ENCODE assay signal across 12 cellular contexts in genomic region chr10:6300784-6301180, GRCh38.
A peak's percentile ranks its signal among the peaks of the same experiment; 100 is the strongest.
DNase-seq lines count a peak whose midpoint lies in the region; ATAC-seq and TF ChIP-seq lines count a peak whose summit lies in the region.
"Had no signal": no experiment of that assay in that cellular context is flagged by ENCODE, and none has a peak within 500 bp of the region (broad histone marks: within the 10 kb centered on the region; RNA-seq: fewer than 3 reads in every experiment).

No MANE protein-coding gene starts in this region.

- no peaks in the 10 kb centered on the region for H3K9me3 ChIP-seq in CD8-positive, alpha-beta T cell (ENCODE audit: low read length)
- H3K9me3 ChIP-seq in KOPT-K1 (ENCODE audit: insufficient read depth, low read length, poor library complexity, severe bottlenecking), result no peaks in the 10 kb centered on the region
- H3K9me3 ChIP-seq in ascending aorta, result no peaks in the 10 kb centered on the region

- peaks cover 23% of the 10 kb centered on the region for H3K4me1 Mint-ChIP-seq in CD8-positive, alpha-beta T cell (ENCODE audit: low read depth)
- peaks cover 39% of the 10 kb centered on the region for H3K4me1 Mint-ChIP-seq in osteocyte (ENCODE audit: unreplicated experiment)

- peaks cover 17% of the 10 kb centered on the region for H3K4me1 ChIP-seq in CD8-positive, alpha-beta T cell (ENCODE audit: insufficient read depth, low read length)
- peaks cover 19 to 41% of the 10 kb centered on the region in 2 donors for H3K4me1 ChIP-seq in ascending aorta

- no peak for ATAC-seq in CD8-positive, alpha-beta T cell
- no peak for ATAC-seq in GM21360 (IDR thresholded peaks at IDR 0.05; ENCODE audit: unreplicated experiment)
- ATAC-seq in GM21576 (IDR thresholded peaks at IDR 0.05; ENCODE audit: unreplicated experiment), result no peak
- ATAC-seq in GM21390 (IDR thresholded peaks at IDR 0.05; ENCODE audit: unreplicated experiment), result no peak
- no peak for ATAC-seq in HG03108 (IDR thresholded peaks at IDR 0.05; ENCODE audit: unreplicated experiment)

- no peak overlapping the region for H3K27ac ChIP-seq in CD8-positive, alpha-beta T cell (ENCODE audit: low read depth, low read length)
- H3K27ac ChIP-seq in KOPT-K1 (ENCODE audit: low read depth, low read length, poor library complexity, severe bottlenecking) (peak overlapping the region; percentile 1), ascending aorta (peak overlapping the region; percentile 23 to 45)
- H3K27ac ChIP-seq: foreskin keratinocyte had no signal

- POLR2A ChIA-PET in CD8-positive, alpha-beta T cell (lab: Charles Lee), result interaction anchor here (0.6 to 2.4 kb wide), 5 partner anchors 11 to 98 kb away, joined by 3 to 7 read pairs (median 3); partner anchors contain the start of gene PFKFB3

- CTCF ChIA-PET in CD8-positive, alpha-beta T cell (lab: Charles Lee), result interaction anchor here (0.6 to 2.5 kb wide), 6 partner anchors 9 to 190 kb away, joined by 3 to 10 read pairs (median 4); no protein-coding TSS in a partner anchor

- no peak overlapping the region for H3K4me3 ChIP-seq in CD8-positive, alpha-beta T cell (ENCODE audit: low read depth, low read length)
- H3K4me3 ChIP-seq in ascending aorta, result no peak overlapping the region
- H3K4me3 ChIP-seq: coronary artery, PC-9 had no signal

- intact Hi-C loops in CD8-positive, alpha-beta T cell (cut with DNase I, micrococcal nuclease), result loop anchor here (1.0 to 5.0 kb wide), 3 partner anchors 9 to 42 kb away; no protein-coding TSS in a partner anchor
- intact Hi-C loops in ascending aorta (cut with DNase I), result no loop called here

- peak overlapping the region; percentile 54 for H3K4me3 Mint-ChIP-seq in CD8-positive, alpha-beta T cell
- no peak overlapping the region for H3K4me3 Mint-ChIP-seq in osteocyte (ENCODE audit: unreplicated experiment)

- H3K36me3 Mint-ChIP-seq in CD8-positive, alpha-beta T cell, result no peaks in the 10 kb centered on the region
- H3K36me3 Mint-ChIP-seq in osteocyte (ENCODE audit: unreplicated experiment), result no peaks in the 10 kb centered on the region

- no peaks in the 10 kb centered on the region for H3K27me3 ChIP-seq in CD8-positive, alpha-beta T cell (ENCODE audit: insufficient read depth, low read length)
- no peaks in the 10 kb centered on the region for H3K27me3 ChIP-seq in ascending aorta
- H3K27me3 ChIP-seq: foreskin keratinocyte had no signal

- H3K27ac Mint-ChIP-seq in CD8-positive, alpha-beta T cell, result peak overlapping the region; percentile 91
- H3K27ac Mint-ChIP-seq in osteocyte (ENCODE audit: unreplicated experiment), result peak overlapping the region; percentile 60

- no peaks in the 10 kb centered on the region for H3K36me3 ChIP-seq in CD8-positive, alpha-beta T cell (ENCODE audit: insufficient read depth, low read length)
- H3K36me3 ChIP-seq in KOPT-K1 (ENCODE audit: insufficient read depth, low read length) (no peaks in the 10 kb centered on the region), ascending aorta (no peaks in the 10 kb centered on the region)

- no peaks in the 10 kb centered on the region for H3K27me3 Mint-ChIP-seq in CD8-positive, alpha-beta T cell (ENCODE audit: low read depth)
- H3K27me3 Mint-ChIP-seq in osteocyte (ENCODE audit: unreplicated experiment), result no peaks in the 10 kb centered on the region

- no peaks in the 10 kb centered on the region for H3K9me3 Mint-ChIP-seq in CD8-positive, alpha-beta T cell
- H3K9me3 Mint-ChIP-seq in osteocyte (ENCODE audit: unreplicated experiment), result no peaks in the 10 kb centered on the region

- no peak for DNase-seq in CD8-positive, alpha-beta T cell
- DNase-seq in ascending aorta (ENCODE audit: low spot score in 2 of 2) (no peak), osteocyte (ENCODE audit: extremely low spot score, unreplicated experiment) (no peak)
- DNase-seq: COR-L47 had no signal

- TF ChIP-seq CTCF in CD8-positive, alpha-beta T cell (IDR thresholded peaks at IDR 0.05), result no peak
- TF ChIP-seq CTCF in ascending aorta (IDR thresholded peaks at IDR 0.05) (no peak), osteocyte (IDR thresholded peaks at IDR 0.05) (no peak)
